In genomic region chr12:11941601-11942360, GRCh38 we compare ENCODE assay signal across 13 cellular contexts.
DNase-seq lines count a peak whose midpoint lies in the region; ATAC-seq and TF ChIP-seq lines count a peak whose summit lies in the region.
"Had no signal": no experiment of that assay in that cellular context is flagged by ENCODE, and none has a peak within 500 bp of the region (broad histone marks: within the 10 kb centered on the region; RNA-seq: fewer than 3 reads in every experiment).

No MANE protein-coding gene starts in this region.

- TF ChIP-seq CTCF in PC-3 (conservative IDR thresholded peaks at IDR 0.05; ENCODE audit: low read depth, low read length) (no peak), retinal pigment epithelial cell (conservative IDR thresholded peaks at IDR 0.05; ENCODE audit: low read depth, low read length) (no peak), gastroesophageal sphincter (IDR thresholded peaks at IDR 0.05) (no peak), SK-N-SH (IDR thresholded peaks at IDR 0.05) (no peak)

- no peak overlapping the region for H3K4me3 Mint-ChIP-seq in stimulated activated memory B cell treated with anti-CD40 and anti-IgM and Interleukin-4, amounts not matched to agents 10 μg/mL and 1 μg/mL and 100 μg/mL, for 72 hours

- H3K9me2 ChIP-seq in PC-3 (replicated peaks; ENCODE audit: low read length) (no peaks in the 10 kb centered on the region), SK-N-SH (no peaks in the 10 kb centered on the region)

- H3K9me3 Mint-ChIP-seq in stimulated activated memory B cell treated with anti-CD40 and anti-IgM and Interleukin-4, amounts not matched to agents 10 μg/mL and 1 μg/mL and 100 μg/mL, for 72 hours = no peaks in the 10 kb centered on the region

- H2AFZ ChIP-seq in PC-3 (ENCODE audit: low read length) (peak overlapping the region; percentile 41; the same call in 1 of the 2 replicates), SK-N-SH (ENCODE audit: low read depth) (no peak overlapping the region)

- H3K27ac ChIP-seq in PC-3 (ENCODE audit: low read length) (peak overlapping the region; percentile 96), gastroesophageal sphincter (no peak overlapping the region), SK-N-SH (ENCODE audit: low read depth in 2 of 2, low read length in 1 of 2) (no peak overlapping the region)
- H3K27ac ChIP-seq: cardiac muscle cell, gastrocnemius medialis had no signal

- no peaks in the 10 kb centered on the region for H3K27me3 ChIP-seq in PC-3 (ENCODE audit: low read length)
- H3K27me3 ChIP-seq in gastroesophageal sphincter = no peaks in the 10 kb centered on the region
- H3K27me3 ChIP-seq in SK-N-SH (ENCODE audit: insufficient read depth) = no peaks in the 10 kb centered on the region; the same call in 1 of the 2 replicates
- H3K27me3 ChIP-seq: cardiac muscle cell, gastrocnemius medialis had no signal

- H3K9me3 ChIP-seq in PC-3 (ENCODE audit: low read length) (no peaks in the 10 kb centered on the region), gastroesophageal sphincter (no peaks in the 10 kb centered on the region), SK-N-SH (no peaks in the 10 kb centered on the region)
- H3K9me3 ChIP-seq: gastrocnemius medialis had no signal

- H3K4me3 ChIP-seq in PC-3 (ENCODE audit: low read length) (peak overlapping the region; percentile 15; the same call in 1 of the 2 replicates), retinal pigment epithelial cell (ENCODE audit: low read length) (no peak overlapping the region), gastroesophageal sphincter (no peak overlapping the region), SK-N-SH (ENCODE audit: low read depth in 2 of 2, low read length in 1 of 2) (no peak overlapping the region)
- H3K4me3 ChIP-seq: cardiac muscle cell, gastrocnemius medialis had no signal

- TF ChIP-seq EP300 in gastroesophageal sphincter (IDR thresholded peaks at IDR 0.05) (no peak), SK-N-SH (IDR thresholded peaks at IDR 0.05; ENCODE audit: borderline replicate concordance in 1 of 2, low read depth in 1 of 2, low read length in 1 of 2) (no peak)

- H3K4me2 ChIP-seq in PC-3 (ENCODE audit: low read length) = peak overlapping the region; percentile 71
- no peak overlapping the region for H3K4me2 ChIP-seq in SK-N-SH

- no peaks in the 10 kb centered on the region for H3K36me3 Mint-ChIP-seq in stimulated activated memory B cell treated with anti-CD40 and anti-IgM and Interleukin-4, amounts not matched to agents 10 μg/mL and 1 μg/mL and 100 μg/mL, for 72 hours

- H3K4me1 Mint-ChIP-seq in stimulated activated memory B cell treated with anti-CD40 and anti-IgM and Interleukin-4, amounts not matched to agents 10 μg/mL and 1 μg/mL and 100 μg/mL, for 72 hours = peaks cover 9% of the 10 kb centered on the region

- H4K20me1 ChIP-seq in PC-3 (ENCODE audit: low read length) (no peaks in the 10 kb centered on the region), SK-N-SH (ENCODE audit: insufficient read depth) (no peaks in the 10 kb centered on the region)

- POLR2A ChIA-PET in PC-3 (lab: Charles Lee; ENCODE audit: unreplicated experiment) = interaction anchor here (0.6 to 1.3 kb wide), 3 partner anchors 67 to 292 kb away, joined by 3 to 5 read pairs (median 3); partner anchors contain the start of gene ETV6
- POLR2A ChIA-PET in SK-N-SH (lab: Yijun Ruan, JAX) = no interaction called here

- peaks cover 17% of the 10 kb centered on the region for H3K4me1 ChIP-seq in PC-3 (ENCODE audit: insufficient read depth, low read length)
- no peaks in the 10 kb centered on the region for H3K4me1 ChIP-seq in gastroesophageal sphincter
- no peaks in the 10 kb centered on the region for H3K4me1 ChIP-seq in SK-N-SH (ENCODE audit: control insufficient read depth in 1 of 2, insufficient read depth in 2 of 2, low read depth in 1 of 2, low read length in 1 of 2)
- H3K4me1 ChIP-seq: gastrocnemius medialis had no signal

- peak; percentile 98 for ATAC-seq in PC-3
- peak; percentile 91 for ATAC-seq in esophagus mucosa
- ATAC-seq in gastroesophageal sphincter = no peak
- ATAC-seq in stimulated activated memory B cell treated with anti-CD40 and anti-IgM and Interleukin-4, amounts not matched to agents 10 μg/mL and 1 μg/mL and 100 μg/mL, for 72 hours = no peak
- ATAC-seq: gastrocnemius medialis had no signal

- no peak overlapping the region for H3K27ac Mint-ChIP-seq in stimulated activated memory B cell treated with anti-CD40 and anti-IgM and Interleukin-4, amounts not matched to agents 10 μg/mL and 1 μg/mL and 100 μg/mL, for 72 hours

- no peak for TF ChIP-seq POLR2A in gastroesophageal sphincter (IDR thresholded peaks at IDR 0.05)

- CTCF ChIA-PET in PC-3 (lab: Charles Lee) = interaction anchor here (1.1 kb wide), 1 partner anchor 91 kb away, joined by 7 read pairs; no protein-coding TSS in a partner anchor
- CTCF ChIA-PET in SK-N-SH (lab: Yijun Ruan, JAX) = interaction anchor here (1.3 to 1.5 kb wide), 2 partner anchors 9 to 91 kb away, joined by 3 to 4 read pairs; no protein-coding TSS in a partner anchor

- TF ChIP-seq RAD21 in SK-N-SH (IDR thresholded peaks at IDR 0.05; ENCODE audit: low read length) = no peak

- intact Hi-C loops in PC-3 (cut with micrococcal nuclease) = no loop called here

- H3K36me3 ChIP-seq in PC-3 (ENCODE audit: low read depth, low read length) = no peaks in the 10 kb centered on the region
- no peaks in the 10 kb centered on the region for H3K36me3 ChIP-seq in gastroesophageal sphincter
- H3K36me3 ChIP-seq in SK-N-SH (replicated peaks in 1 of 2; ENCODE audit: control insufficient read depth in 1 of 2, insufficient read depth in 2 of 2, low read length in 1 of 2) = no peaks in the 10 kb centered on the region
- H3K36me3 ChIP-seq: cardiac muscle cell, gastrocnemius medialis had no signal

- H3F3A ChIP-seq in PC-3 (ENCODE audit: low read length, unreplicated experiment) = peaks cover 6% of the 10 kb centered on the region
- no peaks in the 10 kb centered on the region for H3F3A ChIP-seq in SK-N-SH (replicated peaks; ENCODE audit: insufficient read depth)

- WGBS in gastroesophageal sphincter (ENCODE audit: low coverage in 1 of 2), 2 donors = 0% methylated on average over 1 of the region's 1 CpG; no CpG with 5 or more reads in 1 of the 2 donors
- WGBS in SK-N-SH (ENCODE audit: low lambda C conversion rate) = 84% methylated on average over 1 of the region's 1 CpG

- BruUV-seq in PC-3 (replicated peaks; lab: Mats Ljungman, UMichigan) = no TSS peak

- DNase-seq in GM04503 (ENCODE audit: low read depth) (peak; percentile 93), PC-3 (peak; percentile 92), retinal pigment epithelial cell (ENCODE audit: low read depth) (peak; percentile 75), SK-N-SH (no peak), COLO668 (lab: John Stamatoyannopoulos, UW; ENCODE audit: unreplicated experiment) (no peak)
- DNase-seq: DMS79 treated with DMSO at 0.1 percent for 48 hours, gastrocnemius medialis, NCI-H2029, OCI-M1 had no signal

- H3K79me2 ChIP-seq in PC-3 (ENCODE audit: low read length) (no peaks in the 10 kb centered on the region), SK-N-SH (ENCODE audit: insufficient read depth) (no peaks in the 10 kb centered on the region)

- H3K27me3 Mint-ChIP-seq in stimulated activated memory B cell treated with anti-CD40 and anti-IgM and Interleukin-4, amounts not matched to agents 10 μg/mL and 1 μg/mL and 100 μg/mL, for 72 hours = peaks cover 13% of the 10 kb centered on the region

- H3K9ac ChIP-seq in PC-3 (ENCODE audit: low read length) = peak overlapping the region; percentile 16; the same call in 1 of the 2 replicates
- no peak overlapping the region for H3K9ac ChIP-seq in SK-N-SH

TF ChIP-seq in SK-N-SH, 30 proteins besides CTCF, POLR2A, EP300 and RAD21 (continues in another document):
- TF ChIP-seq USF1 (IDR thresholded peaks at IDR 0.05; ENCODE audit: borderline replicate concordance, low read depth) (no peak), ELF1 (IDR thresholded peaks at IDR 0.05) (no peak), USF2 (IDR thresholded peaks at IDR 0.05; ENCODE audit: borderline replicate concordance, low read depth, low read length) (no peak), IRF3 (IDR thresholded peaks at IDR 0.05; ENCODE audit: low read depth, low read length) (no peak), POLR2AphosphoS5 (IDR thresholded peaks at IDR 0.05; ENCODE audit: low read depth, low read length) (no peak), RCOR1 (IDR thresholded peaks at IDR 0.05; ENCODE audit: low read length) (no peak), MEF2A (IDR thresholded peaks at IDR 0.05; ENCODE audit: borderline replicate concordance, low read depth) (no peak), EZH2phosphoT487 (IDR thresholded peaks at IDR 0.05; ENCODE audit: borderline replicate concordance, low read depth) (no peak)

Comparison
In these comparisons a context has a peak if more than half of its experiments do, and no peak if none do; other contexts are left out.
1. DNase-seq: peak in GM04503 (single experiment), PC-3 (single experiment) and retinal pigment epithelial cell (single experiment); none in SK-N-SH (single experiment) and COLO668 (single experiment).
2. ATAC-seq: peak in PC-3 (single experiment) and esophagus mucosa (single experiment); none in gastroesophageal sphincter (single experiment) and stimulated activated memory B cell treated with anti-CD40 and anti-IgM and Interleukin-4, amounts not matched to agents 10 μg/mL and 1 μg/mL and 100 μg/mL, for 72 hours (single experiment).